25 cellular contexts compared by ENCODE assay signal in the genomic region with DNA sequence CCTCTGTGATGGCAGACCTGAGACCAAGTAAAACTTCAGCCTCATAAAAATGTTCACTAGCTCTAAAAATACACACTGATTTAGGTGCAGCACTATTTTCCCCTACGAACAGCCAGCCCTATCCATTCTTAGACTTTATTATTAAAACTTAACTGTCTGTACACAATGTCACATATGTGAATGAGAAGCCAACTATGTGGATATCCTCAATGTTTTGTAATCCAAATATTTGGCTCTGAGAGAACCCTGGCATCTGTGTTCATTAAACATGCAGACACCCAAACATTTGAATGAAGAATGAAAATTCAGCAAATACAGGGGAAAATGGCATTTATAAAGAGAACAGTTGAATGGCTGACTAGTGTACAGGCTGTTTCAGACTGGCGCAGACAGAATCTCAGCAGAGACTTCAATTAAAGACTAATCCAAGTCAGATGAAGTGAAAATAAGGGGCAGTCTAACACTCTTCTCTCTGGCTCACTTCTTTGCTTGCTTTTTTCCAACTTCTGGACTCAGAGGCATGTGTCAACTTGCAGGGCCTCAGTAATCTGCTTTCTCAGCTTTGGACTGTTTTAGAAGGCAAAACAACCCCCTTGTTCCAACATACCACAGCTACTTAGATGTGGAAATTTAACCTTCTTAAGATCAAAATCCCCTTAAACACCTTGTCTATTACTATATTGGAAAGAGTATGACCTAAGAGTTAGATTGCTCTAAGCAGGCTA. TPM values are rescaled to one million over a fixed set of nuclear protein-coding genes. Genes with fewer than 3 reads are reported as not detected.
DNase-seq lines count a peak whose midpoint lies in the region; ATAC-seq and TF ChIP-seq lines count a peak whose summit lies in the region.
"Had no signal": no experiment of that assay in that cellular context is flagged by ENCODE, and none has a peak within 500 bp of the region (broad histone marks: within the 10 kb centered on the region; RNA-seq: fewer than 3 reads in every experiment).

No MANE protein-coding gene starts in this region.

- no peaks in the 10 kb centered on the region for H3K36me3 Mint-ChIP-seq in CD8-positive, alpha-beta memory T cell
- H3K36me3 Mint-ChIP-seq: CD4-positive, alpha-beta memory T cell; immature natural killer cell had no signal

- peaks cover 8% of the 10 kb centered on the region for H3K79me1 ChIP-seq in trophoblast cell (ENCODE audit: low read length)

- TF ChIP-seq CTCF in transverse colon (IDR thresholded peaks at IDR 0.05) (no peak), hepatocyte (IDR thresholded peaks at IDR 0.05; ENCODE audit: poor library complexity) (no peak)

- TF ChIP-seq EP300 in transverse colon (IDR thresholded peaks at IDR 0.05; ENCODE audit: low read depth) = no peak

- ATAC-seq in GM21360 (IDR thresholded peaks at IDR 0.05; ENCODE audit: unreplicated experiment) = no peak
- ATAC-seq: GM12878, heart left ventricle, K562 had no signal

- H4K91ac ChIP-seq in trophoblast cell (ENCODE audit: low read depth, low read length) = peak overlapping the region; percentile 67

- H3K4me2 ChIP-seq in trophoblast cell (ENCODE audit: low read length) (no peak overlapping the region), hepatocyte (no peak overlapping the region)

- H3K27ac ChIP-seq in epithelial cell of prostate = peak overlapping the region; percentile 39
- H3K27ac ChIP-seq in trophoblast cell (ENCODE audit: low read depth, low read length) = no peak overlapping the region
- peak overlapping the region; percentile 6 to 63 (median 24) for H3K27ac ChIP-seq in transverse colon
- no peak overlapping the region for H3K27ac ChIP-seq in hepatocyte
- no peak overlapping the region for H3K27ac ChIP-seq in CD8-positive, alpha-beta memory T cell (ENCODE audit: low read depth, low read length)
- H3K27ac ChIP-seq: GM23248, SJSA1 had no signal

- no peak overlapping the region for H3K23ac ChIP-seq in trophoblast cell (ENCODE audit: low read length)

- in situ Hi-C loops in transverse colon (cut with MboI; ENCODE audit: low pct_ligation_motif_present in 1 of 4, low pct_unique_long_range_greater_than_20kb in 1 of 4, low sequenced_read_pairs in 3 of 4) = no loop called here

- no peak overlapping the region for H4K8ac ChIP-seq in trophoblast cell (ENCODE audit: low read depth, low read length)

- DNase-seq in NCI-H82 treated with DMSO at 0.1 percent for 48 hours (lab: John Stamatoyannopoulos, UW; ENCODE audit: unreplicated experiment) (peak; percentile 18), epithelial cell of prostate (ENCODE audit: low read depth, low spot score) (no peak), trophoblast cell (no peak), transverse colon (no peak), NCI-H226 (no peak), hepatocyte (ENCODE audit: low spot score) (no peak)
- no peak for DNase-seq in CD8-positive, alpha-beta memory T cell
- DNase-seq: activated CD4-positive, alpha-beta T cell treated with anti-CD3 and anti-CD28 coated beads, Interleukin-2, amount 50 U/mL, for 1 hour; activated effector memory CD4-positive, alpha-beta T cell treated with anti-CD3 and anti-CD28 coated beads, Interleukin-2, amount 50 U/mL, for 16 hours; amniotic stem cell; CD4-positive, alpha-beta memory T cell; GM23248; heart left ventricle; immature natural killer cell; NCI-H146; NCI-H774; stimulated activated CD4-positive, alpha-beta T cell treated with anti-CD3 and anti-CD28 coated beads, Interleukin-4, amount 100 ng/mL, for 4 hours; stomach; T-helper 2 cell had no signal

- no peak for TF ChIP-seq POLR2A in transverse colon (IDR thresholded peaks at IDR 0.05)

- H3K79me2 ChIP-seq in trophoblast cell (ENCODE audit: control insufficient read depth, insufficient read depth, low read length, poor library complexity) = no peaks in the 10 kb centered on the region
- H3K79me2 ChIP-seq in hepatocyte = no peaks in the 10 kb centered on the region

- H3K18ac ChIP-seq in trophoblast cell (ENCODE audit: low read length) = no peak overlapping the region

- no peak overlapping the region for H2BK5ac ChIP-seq in trophoblast cell (ENCODE audit: low read depth, low read length, poor library complexity)

- H3K27ac Mint-ChIP-seq in CD8-positive, alpha-beta memory T cell = no peak overlapping the region

- no peaks in the 10 kb centered on the region for H3K9me2 ChIP-seq in hepatocyte (replicated peaks; ENCODE audit: insufficient read depth)

- H3K4me3 Mint-ChIP-seq in CD8-positive, alpha-beta memory T cell = no peak overlapping the region
- H3K4me3 Mint-ChIP-seq: central memory CD8-positive, alpha-beta T cell; immature natural killer cell had no signal

- H3K4me1 ChIP-seq in trophoblast cell (ENCODE audit: control insufficient read depth in 1 of 2, insufficient read depth in 2 of 2, low read length in 2 of 2) (peaks cover 4 to 5% of the 10 kb centered on the region in 2 experiments), transverse colon (peaks cover 0 to 11% (median 0%) of the 10 kb centered on the region in 4 donors), hepatocyte (ENCODE audit: insufficient read depth) (peaks cover 16% of the 10 kb centered on the region)
- peaks cover 2% of the 10 kb centered on the region for H3K4me1 ChIP-seq in CD8-positive, alpha-beta memory T cell (ENCODE audit: insufficient read depth, low read length)

- no peaks in the 10 kb centered on the region for H3K27me3 ChIP-seq in trophoblast cell (ENCODE audit: insufficient read depth, low read length)
- H3K27me3 ChIP-seq in transverse colon = no peaks in the 10 kb centered on the region
- no peaks in the 10 kb centered on the region for H3K27me3 ChIP-seq in hepatocyte
- peaks cover 15% of the 10 kb centered on the region for H3K27me3 ChIP-seq in CD8-positive, alpha-beta memory T cell (ENCODE audit: insufficient read depth, low read length, poor library complexity, severe bottlenecking)
- H3K27me3 ChIP-seq: heart left ventricle, SJSA1 had no signal

- no peak overlapping the region for H2AFZ ChIP-seq in trophoblast cell (ENCODE audit: insufficient read depth, low read length, poor library complexity)
- no peak overlapping the region for H2AFZ ChIP-seq in hepatocyte

- POLR2A ChIA-PET in CD8-positive, alpha-beta memory T cell (lab: Charles Lee) = no interaction called here

- H3K36me3 ChIP-seq in trophoblast cell (ENCODE audit: control insufficient read depth in 1 of 2, insufficient read depth in 2 of 2, low read length in 2 of 2) (no peaks in the 10 kb centered on the region), transverse colon (no peaks in the 10 kb centered on the region), hepatocyte (replicated peaks; ENCODE audit: insufficient read depth, low read depth) (no peaks in the 10 kb centered on the region)
- no peaks in the 10 kb centered on the region for H3K36me3 ChIP-seq in CD8-positive, alpha-beta memory T cell (ENCODE audit: insufficient read depth, low read length)
- H3K36me3 ChIP-seq: heart left ventricle, SJSA1, stomach had no signal

- no peak overlapping the region for H3K4ac ChIP-seq in trophoblast cell (ENCODE audit: low read depth, low read length)

- peak overlapping the region; percentile 52 for H2BK120ac ChIP-seq in trophoblast cell (ENCODE audit: insufficient read depth, low read length, poor library complexity)

- no CpG with 5 or more reads among the region's 2 CpGs for WGBS in trophoblast cell (ENCODE audit: extremely low coverage, insufficient coverage, insufficient read length)
- WGBS in transverse colon (ENCODE audit: low coverage in 1 of 2), 2 donors = 72% methylated on average over 2 of the region's 2 CpGs
- 77% methylated on average over 2 of the region's 2 CpGs for WGBS in hepatocyte (ENCODE audit: low lambda C conversion rate, missing lambda C conversion rate)

- H4K12ac ChIP-seq in trophoblast cell (ENCODE audit: low read depth, low read length) = no peak overlapping the region

- peaks cover 3 to 32% of the 10 kb centered on the region in 2 donors for H3K27me3 Mint-ChIP-seq in CD8-positive, alpha-beta memory T cell

- intact Hi-C loops in transverse colon (cut with DNase I; ENCODE audit: low total_unique reads) = no loop called here

- no peak overlapping the region for H3K14ac ChIP-seq in trophoblast cell (ENCODE audit: low read length)

- peaks cover 3 to 12% (median 5%) of the 10 kb centered on the region in 3 donors for H3K4me1 Mint-ChIP-seq in CD8-positive, alpha-beta memory T cell

- H3K4me3 ChIP-seq in trophoblast cell (ENCODE audit: low read depth, low read length) = no peak overlapping the region
- H3K4me3 ChIP-seq in transverse colon = no peak overlapping the region
- H3K4me3 ChIP-seq in hepatocyte = no peak overlapping the region
- no peak overlapping the region for H3K4me3 ChIP-seq in CD8-positive, alpha-beta memory T cell (ENCODE audit: low read length)
- H3K4me3 ChIP-seq: GM12878, GM23248, heart left ventricle, K562, SJSA1, stomach had no signal

- no peaks in the 10 kb centered on the region for H3K9me3 Mint-ChIP-seq in CD8-positive, alpha-beta memory T cell
- H3K9me3 Mint-ChIP-seq: central memory CD8-positive, alpha-beta T cell; immature natural killer cell had no signal

- H3K9me3 ChIP-seq in trophoblast cell (ENCODE audit: insufficient read depth, low read depth, low read length) (peaks cover 3% of the 10 kb centered on the region), transverse colon (no peaks in the 10 kb centered on the region), hepatocyte (ENCODE audit: low read depth) (no peaks in the 10 kb centered on the region)
- H3K9me3 ChIP-seq in CD8-positive, alpha-beta memory T cell (ENCODE audit: low read length) = no peaks in the 10 kb centered on the region
- H3K9me3 ChIP-seq: heart left ventricle, SJSA1, stomach had no signal

- CTCF ChIA-PET in CD8-positive, alpha-beta memory T cell (lab: Charles Lee) = interaction anchor here (0.8 to 1.8 kb wide), 2 partner anchors 214 to 217 kb away, joined by 4 read pairs; no protein-coding TSS in a partner anchor

- peak overlapping the region; percentile 87 for H2BK12ac ChIP-seq in trophoblast cell (ENCODE audit: low read length)

- H2AK5ac ChIP-seq in trophoblast cell (ENCODE audit: low read length) = no peak overlapping the region

- H3K9ac ChIP-seq in trophoblast cell (ENCODE audit: low read length) = no peak overlapping the region
- H3K9ac ChIP-seq: GM23248 had no signal

- no peaks in the 10 kb centered on the region for H4K20me1 ChIP-seq in hepatocyte (ENCODE audit: insufficient read depth, poor library complexity, severe bottlenecking)

RNA-seq across cellular contexts. Expression of a gene that starts 47.4 kb away (rescaled TPM):
- 0.18 and 0.21 TPM in 2 replicates for polyA plus RNA-seq in trophoblast cell (2013)
- total RNA-seq in transverse colon (1 to 10 TPM in 2 of 4 donors, not detected in 2; 1.2 to 3.8 TPM), hepatocyte (not detected in 2 replicates)
- polyA plus RNA-seq in hepatocyte = not detected in 2 replicates
- total RNA-seq in CD8-positive, alpha-beta memory T cell = not detected
- polyA plus RNA-seq in CD8-positive, alpha-beta memory T cell = not detected
- total RNA-seq: CD4-positive, alpha-beta memory T cell; GM12878; K562; pulmonary artery endothelial cell had no signal
- polyA plus RNA-seq: CD4-positive, alpha-beta memory T cell; GM12878; immature natural killer cell; K562 had no signal

Comparison
In these comparisons a context has a peak if more than half of its experiments do, and no peak if none do; other contexts are left out.
1. H3K27ac ChIP-seq: peak in epithelial cell of prostate (single experiment) and transverse colon (4 of 4); none in trophoblast cell (single experiment), hepatocyte (single experiment) and CD8-positive, alpha-beta memory T cell (single experiment).